1 cellular context compared by ENCODE assay signal in genomic region chr13:51541809-51542258, GRCh38.
TF ChIP-seq lines count a peak whose summit lies in the region.

No MANE protein-coding gene starts in this region.

TF ChIP-seq in K562, 482 proteins besides CTCF, POLR2A, EP300 and RAD21 (continued from another document):
- TF ChIP-seq SREBF1 (IDR thresholded peaks at IDR 0.05; ENCODE audit: borderline replicate concordance, low read depth, low read length) (no peak), MTA2 (IDR thresholded peaks at IDR 0.05; ENCODE audit: low read depth) (no peak), ZNF766 (CRISPR knock-in tag; conservative IDR thresholded peaks at IDR 0.05) (0 out of 2 replicates have a peak, but pooled peaks have one; percentile 19), BRD9 (IDR thresholded peaks at IDR 0.05; ENCODE audit: low read depth, partially characterized antibody) (no peak), MEF2D (tag; conservative IDR thresholded peaks at IDR 0.05; ENCODE audit: low read depth) (0 out of 2 replicates have a peak, but pooled peaks have one; percentile 12), SOX6 (IDR thresholded peaks at IDR 0.05) (0 out of 2 replicates have a peak, but pooled peaks have one; percentile 48), ZNF644 (tag; IDR thresholded peaks at IDR 0.05; ENCODE audit: low read depth) (no peak), KDM2B (CRISPR knock-in tag; IDR thresholded peaks at IDR 0.05) (no peak), CBX8 (IDR thresholded peaks at IDR 0.05; ENCODE audit: borderline replicate concordance, extremely low read depth, low read depth, low read length, poor library complexity, severe bottlenecking) (no peak), NR2C2 (CRISPR knock-in tag; IDR thresholded peaks at IDR 0.05) (no peak), NR2C2 (tag; IDR thresholded peaks at IDR 0.05) (no peak), NFIC (IDR thresholded peaks at IDR 0.05) (peak; percentile 91), ZNF518B (CRISPR knock-in tag; IDR thresholded peaks at IDR 0.05) (no peak), NKRF (IDR thresholded peaks at IDR 0.05; ENCODE audit: borderline replicate concordance) (no peak), CTBP1 (IDR thresholded peaks at IDR 0.05; ENCODE audit: borderline replicate concordance) (peak; percentile 33; the same call in 1 of the 2 replicates), MED1 (CRISPR knock-in tag; IDR thresholded peaks at IDR 0.05; ENCODE audit: borderline replicate concordance) (no peak), HMGXB4 (CRISPR knock-in tag; IDR thresholded peaks at IDR 0.05) (no peak), CBX3 (IDR thresholded peaks at IDR 0.05; ENCODE audit: borderline replicate concordance in 1 of 2, low read length in 2 of 2) (no peak), TCF3 (CRISPR knock-in tag; IDR thresholded peaks at IDR 0.05) (no peak), NFE2L1 (tag; IDR thresholded peaks at IDR 0.05; ENCODE audit: borderline replicate concordance, low read depth) (no peak), PPARD (CRISPR knock-in tag; IDR thresholded peaks at IDR 0.05) (no peak), MEIS2 (IDR thresholded peaks at IDR 0.05; ENCODE audit: partially characterized antibody) (peak; percentile 81), ARNT (IDR thresholded peaks at IDR 0.05) (no peak), SNRNP70 (optimal IDR thresholded peaks at IDR 0.05; ENCODE audit: low read depth, low read length) (no peak), E2F8 (IDR thresholded peaks at IDR 0.05; ENCODE audit: low read depth, partially characterized antibody) (no peak), NR0B1 (IDR thresholded peaks at IDR 0.05; ENCODE audit: partially characterized antibody) (no peak), FIP1L1 (IDR thresholded peaks at IDR 0.05; ENCODE audit: low read depth, low read length, poor library complexity, severe bottlenecking) (no peak), KDM1A (IDR thresholded peaks at IDR 0.05) (peak in 1 of 2 experiments; percentile 34; a peak in 2 of 4 replicates), ZNF780A (CRISPR knock-in tag; IDR thresholded peaks at IDR 0.05) (no peak), ZNF551 (CRISPR knock-in tag; IDR thresholded peaks at IDR 0.05) (no peak), SAFB2 (IDR thresholded peaks at IDR 0.05; ENCODE audit: borderline replicate concordance, low read depth, low read length, severe bottlenecking) (no peak), CBFA2T3 (IDR thresholded peaks at IDR 0.05) (peak; percentile 65), SIN3B (IDR thresholded peaks at IDR 0.05; ENCODE audit: low read depth) (no peak), SMARCA4 (IDR thresholded peaks at IDR 0.05) (no peak), GATAD2A (IDR thresholded peaks at IDR 0.05) (no peak), SIX5 (IDR thresholded peaks at IDR 0.05; ENCODE audit: borderline replicate concordance in 1 of 2, insufficient read depth in 1 of 2, low read depth in 1 of 2, low read length in 2 of 2) (no peak), ELK3 (CRISPR knock-in tag; IDR thresholded peaks at IDR 0.05) (no peak), ZNF3 (CRISPR knock-in tag; IDR thresholded peaks at IDR 0.05) (no peak), GTF2A2 (tag; IDR thresholded peaks at IDR 0.05) (no peak), FOXP1 (CRISPR knock-in tag; IDR thresholded peaks at IDR 0.05) (no peak), KAT7 (CRISPR knock-in tag; IDR thresholded peaks at IDR 0.05; ENCODE audit: borderline replicate concordance) (no peak), ZNF444 (CRISPR knock-in tag; IDR thresholded peaks at IDR 0.05) (no peak), NEUROD1 (IDR thresholded peaks at IDR 0.05; ENCODE audit: borderline replicate concordance, low read depth, low read length, partially characterized antibody) (no peak), E2F5 (CRISPR knock-in tag; IDR thresholded peaks at IDR 0.05) (no peak), THRA (IDR thresholded peaks at IDR 0.05) (no peak)
TF ChIP-seq in K562: peak in this region for 14.
